In the genomic region with DNA sequence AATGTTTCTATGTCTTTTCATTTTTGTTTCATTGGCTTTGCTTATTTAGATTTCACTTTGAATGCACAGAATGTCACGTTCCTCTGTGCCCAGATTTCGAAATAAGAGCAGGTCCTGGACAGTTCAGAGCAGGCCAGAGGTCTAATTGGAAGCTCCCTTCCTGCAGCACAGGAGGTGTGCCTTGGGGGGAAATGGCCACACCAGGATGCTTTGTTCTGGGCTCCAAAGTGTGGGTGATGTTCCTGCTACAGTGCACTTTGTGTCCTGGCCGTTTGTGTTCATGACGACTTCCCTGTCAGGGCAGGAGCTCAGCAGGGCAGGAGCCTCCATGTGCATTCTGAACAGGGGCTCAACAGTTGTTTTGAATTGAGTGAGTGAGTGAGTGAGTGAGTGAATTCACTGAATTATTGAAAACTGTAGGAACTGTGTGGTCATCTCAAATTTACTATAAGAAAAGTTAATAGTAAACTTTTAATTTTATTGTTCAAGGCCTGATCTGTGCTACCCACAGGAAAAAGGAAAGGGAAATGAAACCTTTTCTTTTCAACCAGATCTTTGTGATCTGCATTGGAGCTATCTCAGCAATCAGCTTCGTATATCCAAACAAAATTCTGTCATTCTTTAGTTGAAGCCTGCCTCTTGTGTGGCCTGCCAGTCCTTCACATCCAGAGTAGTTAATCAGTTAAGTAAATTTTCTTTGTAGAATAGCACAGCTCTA, we compare ENCODE assay signal across 8 cellular contexts.
A peak's percentile ranks its signal among the peaks of the same experiment; 100 is the strongest.
DNase-seq lines count a peak whose midpoint lies in the region; ATAC-seq and TF ChIP-seq lines count a peak whose summit lies in the region.

No MANE protein-coding gene starts in this region.

- ATAC-seq in GM18511 (IDR thresholded peaks at IDR 0.05; ENCODE audit: unreplicated experiment) (peak; percentile 73), HG02678 (IDR thresholded peaks at IDR 0.05; ENCODE audit: unreplicated experiment) (peak; percentile 47), mucosa of descending colon (peak; percentile 62)

- H3K4me2 ChIP-seq in SU-DHL-6 (ENCODE audit: low read depth, low read length, poor library complexity, severe bottlenecking) = peak overlapping the region; percentile 46

- TF ChIP-seq CTCF in SU-DHL-6 (IDR thresholded peaks at IDR 0.05; ENCODE audit: insufficient read depth, low read length, poor library complexity, severe bottlenecking) = no peak
- TF ChIP-seq CTCF in mucosa of descending colon (IDR thresholded peaks at IDR 0.05) = no peak

- peak overlapping the region; percentile 18; the same call in 1 of the 2 replicates for H3K9ac ChIP-seq in SU-DHL-6 (ENCODE audit: low read length)

- no peak overlapping the region for H3K27ac ChIP-seq in SU-DHL-6 (ENCODE audit: low read depth, low read length)

- peaks cover 15% of the 10 kb centered on the region for H3K4me1 ChIP-seq in mucosa of descending colon (ENCODE audit: low read depth)

- no peaks in the 10 kb centered on the region for H3K79me2 ChIP-seq in SU-DHL-6 (ENCODE audit: insufficient read depth, low read length)

- H3K36me3 ChIP-seq in SU-DHL-6 (ENCODE audit: low read length) (no peaks in the 10 kb centered on the region), mucosa of descending colon (ENCODE audit: low read depth) (no peaks in the 10 kb centered on the region)

- no peak overlapping the region for H3K4me3 ChIP-seq in SU-DHL-6 (ENCODE audit: insufficient read depth, low read length, poor library complexity, severe bottlenecking)
- no peak overlapping the region for H3K4me3 ChIP-seq in mucosa of descending colon

- H3K27me3 ChIP-seq in SU-DHL-6 (ENCODE audit: low read length) = no peaks in the 10 kb centered on the region

- DNase-seq in mucosa of descending colon (no peak), NCI-H82 treated with DMSO at 0.1 percent for 48 hours (lab: John Stamatoyannopoulos, UW; ENCODE audit: unreplicated experiment) (no peak), T-helper 2 cell (no peak)
- DNase-seq in stimulated activated CD4-positive, alpha-beta T cell treated with anti-CD3 and anti-CD28 coated beads, Interleukin-2, amount 100 ng/mL, for 24 hours = no peak
- DNase-seq in stimulated activated CD4-positive, alpha-beta T cell treated with anti-CD3 and anti-CD28 coated beads, Interleukin-1b, Interleukin-23, amount 100 ng/mL, for 48 hours = no peak

- no peaks in the 10 kb centered on the region for H4K20me1 ChIP-seq in SU-DHL-6 (ENCODE audit: low read depth, low read length)

- no peaks in the 10 kb centered on the region for H3F3A ChIP-seq in SU-DHL-6 (ENCODE audit: insufficient read depth)

- H3K9me2 ChIP-seq in SU-DHL-6 (replicated peaks; ENCODE audit: insufficient read depth, low read length) = no peaks in the 10 kb centered on the region

- H2AFZ ChIP-seq in SU-DHL-6 (ENCODE audit: low read depth, low read length, severe bottlenecking) = no peak overlapping the region

- intact Hi-C loops in mucosa of descending colon (cut with DNase I, micrococcal nuclease) = no loop called here

- H3K9me3 ChIP-seq in SU-DHL-6 (ENCODE audit: insufficient read depth, low read length) (no peaks in the 10 kb centered on the region), mucosa of descending colon (no peaks in the 10 kb centered on the region)
